ENCODE assay signal across 14 cellular contexts in genomic region chr7:80643336-80643925, GRCh38. TPM values are rescaled to one million over a fixed set of nuclear protein-coding genes. Genes with fewer than 3 reads are reported as not detected.
A peak's percentile ranks its signal among the peaks of the same experiment; 100 is the strongest.
DNase-seq lines count a peak whose midpoint lies in the region; ATAC-seq and TF ChIP-seq lines count a peak whose summit lies in the region.
"Had no signal": no experiment of that assay in that cellular context is flagged by ENCODE, and none has a peak within 500 bp of the region (broad histone marks: within the 10 kb centered on the region; RNA-seq: fewer than 3 reads in every experiment).

No MANE protein-coding gene starts in this region.

- no peak for TF ChIP-seq RAD21 in Ishikawa (IDR thresholded peaks at IDR 0.05; ENCODE audit: low read depth)

- intact Hi-C loops in A673 (cut with micrococcal nuclease; ENCODE audit: unreplicated experiment): loop anchor here (5.0 kb wide), 1 partner anchor 171 kb away; no protein-coding TSS in a partner anchor

- DNase-seq in A673 (ENCODE audit: low spot score): peak; percentile 90
- peak; percentile 38 for DNase-seq in SKM-1 treated with dmso at 0.1 percent for 144 hours (lab: John Stamatoyannopoulos, UW; ENCODE audit: unreplicated experiment)
- peak; percentile 24 for DNase-seq in left kidney (ENCODE audit: low read depth, low spot score)
- DNase-seq in effector CD8-positive, alpha-beta T cell (lab: John Stamatoyannopoulos, UW): no peak
- no peak for DNase-seq in COLO668 (lab: John Stamatoyannopoulos, UW; ENCODE audit: unreplicated experiment)
- no peak for DNase-seq in SW480 (ENCODE audit: low spot score)
- DNase-seq: activated CD4-positive, alpha-beta memory T cell treated with anti-CD3 and anti-CD28 coated beads, Interleukin-2, amount 10 ng/mL, durations not matched to agents 7 days and 5 days; naive B cell; NCI-H774; SJCRH30; stimulated activated CD4-positive, alpha-beta T cell treated with anti-CD3 and anti-CD28 coated beads, Interleukin-4, amount 100 ng/mL, for 1 hour had no signal

- no peaks in the 10 kb centered on the region for H3K27me3 ChIP-seq in A673 (replicated peaks; ENCODE audit: insufficient read depth, low read depth, low read length, poor library complexity)
- H3K27me3 ChIP-seq: SJCRH30, tibial nerve had no signal

- POLR2A ChIA-PET in A673 (lab: Charles Lee; ENCODE audit: low non-redundant PET): no interaction called here

- peaks cover 34% of the 10 kb centered on the region for H3K4me1 ChIP-seq in A673 (ENCODE audit: insufficient read depth, low read length, poor library complexity, severe bottlenecking)

- no peak for TF ChIP-seq EP300 in Ishikawa (IDR thresholded peaks at IDR 0.05; ENCODE audit: borderline replicate concordance)

- CTCF ChIA-PET in A673 (lab: Charles Lee): no interaction called here

- TF ChIP-seq CTCF in A673 (conservative IDR thresholded peaks at IDR 0.05; ENCODE audit: low read depth, low read length): no peak

- no peak for ATAC-seq in HG03439 (IDR thresholded peaks at IDR 0.05; ENCODE audit: unreplicated experiment)

- no peaks in the 10 kb centered on the region for H3K9me3 ChIP-seq in A673 (ENCODE audit: low read depth, low read length, poor library complexity, severe bottlenecking)

- BruUV-seq in A673 (replicated peaks; lab: Mats Ljungman, UMichigan): no TSS peak

- H3K27ac ChIP-seq in A673 (ENCODE audit: low read depth, low read length, poor library complexity, severe bottlenecking): peak overlapping the region; percentile 27
- H3K27ac ChIP-seq: SJCRH30, tibial nerve had no signal

- H3K36me3 ChIP-seq in A673 (ENCODE audit: insufficient read depth, low read length, poor library complexity, severe bottlenecking): no peaks in the 10 kb centered on the region
- H3K36me3 ChIP-seq: SJCRH30, tibial nerve had no signal

- H3K4me3 ChIP-seq in A673 (ENCODE audit: low read depth, low read length, poor library complexity, severe bottlenecking): no peak overlapping the region
- H3K4me3 ChIP-seq: SJCRH30, tibial nerve had no signal

TF ChIP-seq in Ishikawa, 13 proteins besides CTCF, POLR2A, EP300 and RAD21:
- no peak for TF ChIP-seq MAX (IDR thresholded peaks at IDR 0.05)
- TF ChIP-seq, protein P1, sequence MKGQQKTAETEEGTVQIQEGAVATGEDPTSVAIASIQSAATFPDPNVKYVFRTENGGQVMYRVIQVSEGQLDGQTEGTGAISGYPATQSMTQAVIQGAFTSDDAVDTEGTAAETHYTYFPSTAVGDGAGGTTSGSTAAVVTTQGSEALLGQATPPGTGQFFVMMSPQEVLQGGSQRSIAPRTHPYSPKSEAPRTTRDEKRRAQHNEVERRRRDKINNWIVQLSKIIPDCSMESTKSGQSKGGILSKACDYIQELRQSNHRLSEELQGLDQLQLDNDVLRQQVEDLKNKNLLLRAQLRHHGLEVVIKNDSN (IDR thresholded peaks at IDR 0.05): no peak
- TF ChIP-seq EGR1 (IDR thresholded peaks at IDR 0.05): no peak
- TF ChIP-seq FOXM1 (IDR thresholded peaks at IDR 0.05; ENCODE audit: borderline replicate concordance, low read depth): no peak
- 0 out of 2 replicates have a peak, but pooled peaks have one; percentile 25 for TF ChIP-seq CEBPB (IDR thresholded peaks at IDR 0.05)
- no peak for TF ChIP-seq TEAD4 (IDR thresholded peaks at IDR 0.05)
- TF ChIP-seq YY1 (IDR thresholded peaks at IDR 0.05; ENCODE audit: low read depth): no peak
- 0 out of 2 replicates have a peak, but pooled peaks have one; percentile 4 for TF ChIP-seq NFIC (IDR thresholded peaks at IDR 0.05)

RNA-seq across cellular contexts. Expression of gene CD36, which starts 5.0 kb away (rescaled TPM):
- 0.39 and 0.83 TPM in 2 replicates for total RNA-seq in A673 (2021)
- total RNA-seq: activated CD4-positive, alpha-beta memory T cell treated with anti-CD3 and anti-CD28 coated beads, Interleukin-2, amount 10 ng/mL, durations not matched to agents 7 days and 5 days had no signal

Comparison
In these comparisons a context has a peak if more than half of its experiments do, and no peak if none do; other contexts are left out.
1. DNase-seq: peak in A673 (single experiment), SKM-1 treated with dmso at 0.1 percent for 144 hours (single experiment) and left kidney (single experiment); none in effector CD8-positive, alpha-beta T cell (single experiment), COLO668 (single experiment) and SW480 (single experiment).